8 cellular contexts compared by ENCODE assay signal in the genomic region with DNA sequence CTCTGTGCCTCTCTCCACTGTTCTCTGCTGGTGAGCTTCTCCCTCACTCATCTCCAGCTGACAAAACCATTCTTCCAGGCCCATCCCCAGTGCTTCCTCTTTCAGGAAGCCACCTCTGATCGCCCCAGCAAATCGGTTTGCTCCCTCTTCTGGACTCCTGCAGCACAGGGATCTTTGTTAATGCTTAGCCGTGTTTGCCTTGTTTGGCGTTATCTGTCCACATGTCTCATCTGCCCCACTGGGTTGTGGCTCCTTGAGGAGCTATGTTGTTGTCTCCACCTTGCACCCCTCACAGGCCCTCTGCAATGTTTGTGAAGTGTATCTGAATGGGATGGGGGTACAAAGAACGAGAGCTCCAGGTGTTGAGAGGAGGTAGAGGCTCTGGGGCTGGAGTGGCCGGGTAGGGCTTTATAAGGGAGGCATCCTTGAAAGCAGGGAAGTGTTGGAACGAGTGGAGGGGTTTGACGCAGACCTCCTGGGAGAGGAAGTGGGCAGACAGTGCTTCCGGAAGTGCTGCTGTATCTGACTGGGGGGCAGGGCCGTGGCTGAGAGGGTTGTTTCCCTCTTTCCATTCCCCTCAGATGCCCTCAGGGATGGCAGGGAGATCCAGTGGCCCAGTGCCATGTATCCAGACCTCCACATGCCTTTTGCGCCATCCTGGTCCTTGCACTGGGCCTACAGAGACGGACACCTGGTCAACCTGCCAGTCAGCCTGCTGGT.
A peak's percentile ranks its signal among the peaks of the same experiment; 100 is the strongest.
DNase-seq lines count a peak whose midpoint lies in the region; ATAC-seq lines count a peak whose summit lies in the region.

No MANE protein-coding gene starts in this region.

- peak overlapping the region; percentile 77 to 78 for H3K4me3 Mint-ChIP-seq in effector memory CD8-positive, alpha-beta T cell

- peak overlapping the region; percentile 96 to 97 for H3K27ac Mint-ChIP-seq in effector memory CD8-positive, alpha-beta T cell

- peaks cover 15 to 27% of the 10 kb centered on the region in 2 donors for H3K4me1 Mint-ChIP-seq in effector memory CD8-positive, alpha-beta T cell (ENCODE audit: low read depth in 2 of 2)

- ATAC-seq in effector memory CD8-positive, alpha-beta T cell (replicated peaks): peak; percentile 93
- ATAC-seq in HG02642 (IDR thresholded peaks at IDR 0.05; ENCODE audit: poor library complexity, unreplicated experiment): no peak
- no peak for ATAC-seq in GM18868 (IDR thresholded peaks at IDR 0.05; ENCODE audit: unreplicated experiment)
- no peak for ATAC-seq in GM21619 (IDR thresholded peaks at IDR 0.05; ENCODE audit: unreplicated experiment)

- no peaks in the 10 kb centered on the region for H3K27me3 Mint-ChIP-seq in effector memory CD8-positive, alpha-beta T cell

- no peaks in the 10 kb centered on the region for H3K9me3 Mint-ChIP-seq in effector memory CD8-positive, alpha-beta T cell

- peak; percentile 84 for DNase-seq in GM19238 (ENCODE audit: insufficient read length, low spot score)
- peak; percentile 46 for DNase-seq in activated CD4-positive, alpha-beta T cell treated with anti-CD3 and anti-CD28 coated beads for 48 hours
- DNase-seq in effector memory CD8-positive, alpha-beta T cell: peak; percentile 18 to 44 (median 26)
- peak; percentile 11 for DNase-seq in stimulated activated CD4-positive, alpha-beta T cell treated with anti-CD3 and anti-CD28 coated beads, Interleukin-12 subunit alpha, Interleukin-12 subunit beta, amount 100 ng/mL, for 4 hours
- DNase-seq in retina: no peak

- H3K36me3 Mint-ChIP-seq in effector memory CD8-positive, alpha-beta T cell (ENCODE audit: insufficient read depth): peaks cover 3% of the 10 kb centered on the region
